Comparison of ENCODE assay signal across 1 cellular context in the genomic region with DNA sequence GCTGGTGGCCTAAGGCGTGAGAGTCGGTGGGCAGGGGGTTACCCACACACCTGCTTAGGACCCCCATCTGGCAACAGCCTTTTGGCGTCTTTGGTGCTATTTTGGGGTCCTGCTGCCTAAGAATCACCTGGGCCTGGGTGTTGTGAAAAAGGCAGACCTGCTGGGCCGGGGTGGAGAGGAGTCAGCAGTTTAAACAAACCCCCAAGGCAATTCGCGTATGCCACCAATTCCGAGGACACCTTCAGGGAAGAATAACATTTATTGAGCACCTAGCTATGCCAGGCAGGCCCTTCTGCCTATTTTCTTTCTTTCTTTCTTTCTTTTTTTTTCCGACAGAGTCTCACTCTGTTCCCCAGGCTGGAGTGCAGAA.
TF ChIP-seq lines count a peak whose summit lies in the region.

No MANE protein-coding gene starts in this region.

TF ChIP-seq in H1, 55 proteins besides CTCF, POLR2A, EP300 and RAD21 (continued from another document):
- TF ChIP-seq SP1 (IDR thresholded peaks at IDR 0.05; ENCODE audit: low read depth, low read length) (no peak), NRF1 (IDR thresholded peaks at IDR 0.05; ENCODE audit: low read depth, low read length) (no peak), JUN (IDR thresholded peaks at IDR 0.05; ENCODE audit: low read depth, low read length) (no peak), KDM5A (IDR thresholded peaks at IDR 0.05; ENCODE audit: low read length) (no peak), GTF2F1 (IDR thresholded peaks at IDR 0.05; ENCODE audit: borderline replicate concordance, low read depth, low read length) (no peak), POLR2AphosphoS5 (IDR thresholded peaks at IDR 0.05; ENCODE audit: low read depth, low read length) (no peak)
- TF ChIP-seq, protein P1, sequence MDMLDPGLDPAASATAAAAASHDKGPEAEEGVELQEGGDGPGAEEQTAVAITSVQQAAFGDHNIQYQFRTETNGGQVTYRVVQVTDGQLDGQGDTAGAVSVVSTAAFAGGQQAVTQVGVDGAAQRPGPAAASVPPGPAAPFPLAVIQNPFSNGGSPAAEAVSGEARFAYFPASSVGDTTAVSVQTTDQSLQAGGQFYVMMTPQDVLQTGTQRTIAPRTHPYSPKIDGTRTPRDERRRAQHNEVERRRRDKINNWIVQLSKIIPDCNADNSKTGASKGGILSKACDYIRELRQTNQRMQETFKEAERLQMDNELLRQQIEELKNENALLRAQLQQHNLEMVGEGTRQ (IDR thresholded peaks at IDR 0.05; ENCODE audit: low read length), result no peak
TF ChIP-seq in H1: peak in this region for 0.
